Comparison of ENCODE assay signal across 20 cellular contexts in the genomic region with DNA sequence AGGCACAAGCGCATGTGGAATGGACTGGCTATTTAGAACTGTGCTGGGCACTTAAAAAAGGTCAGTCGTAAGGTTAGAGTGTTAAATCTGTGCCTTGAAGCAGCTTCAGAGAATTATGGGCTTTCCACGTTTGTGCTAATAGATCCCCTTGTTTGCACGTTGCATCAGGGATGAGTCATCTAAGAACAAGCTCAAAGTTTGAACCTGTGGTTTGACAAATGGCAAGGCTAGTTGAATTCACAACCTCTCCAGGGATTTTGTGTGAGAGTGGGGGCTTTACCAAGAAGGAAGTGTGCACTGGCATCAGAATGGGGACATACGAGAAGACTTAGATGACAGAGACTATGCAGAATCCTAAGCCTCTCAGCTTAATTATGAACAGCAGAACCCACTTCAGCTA.
DNase-seq lines count a peak whose midpoint lies in the region; ATAC-seq, FAIRE-seq and TF ChIP-seq lines count a peak whose summit lies in the region.
"Had no signal": no experiment of that assay in that cellular context is flagged by ENCODE, and none has a peak within 500 bp of the region (broad histone marks: within the 10 kb centered on the region; RNA-seq: fewer than 3 reads in every experiment).

No MANE protein-coding gene starts in this region.

- POLR2A ChIA-PET in K562 (lab: Yijun Ruan, JAX): no interaction called here

- H4K20me1 ChIP-seq in DND-41 (ENCODE audit: insufficient read depth, low read length) (no peaks in the 10 kb centered on the region), K562 (replicated peaks; ENCODE audit: control insufficient read depth, insufficient read depth, low read length) (no peaks in the 10 kb centered on the region)

- no peak overlapping the region for H2AFZ ChIP-seq in DND-41 (ENCODE audit: low read depth, low read length)
- no peak overlapping the region for H2AFZ ChIP-seq in K562 (ENCODE audit: low read depth, low read length)
- H2AFZ ChIP-seq: GM23248 had no signal

- H3K27me3 ChIP-seq in DND-41 (ENCODE audit: insufficient read depth, low read length, poor library complexity): no peaks in the 10 kb centered on the region
- no peaks in the 10 kb centered on the region; a peak in 1 of 5 replicates for H3K27me3 ChIP-seq in K562 (ENCODE audit: control insufficient read depth in 2 of 2, insufficient read depth in 2 of 2, low read length in 2 of 2)

- no peak for TF ChIP-seq RAD21 in K562 (CRISPR knock-in tag; conservative IDR thresholded peaks at IDR 0.05 in 1 of 2, IDR thresholded peaks at IDR 0.05 in 1 of 2)

- FAIRE-seq in K562 (lab: Jason Lieb, UNC): no peak
- FAIRE-seq: A549, GM12878 had no signal

- H3K9ac ChIP-seq in DND-41 (ENCODE audit: low read depth, low read length) (no peak overlapping the region), K562 (ENCODE audit: insufficient read depth in 1 of 2, low read depth in 2 of 2, low read length in 2 of 2) (no peak overlapping the region)
- H3K9ac ChIP-seq: GM23248, KMS-11 had no signal

- H3K27ac ChIP-seq in DND-41 (ENCODE audit: low read length) (peak overlapping the region; percentile 9; the same call in 1 of the 2 replicates), K562 (ENCODE audit: extremely low read depth, low read depth, low read length) (no peak overlapping the region)
- H3K27ac ChIP-seq: A549, GM23248, KMS-11 had no signal

- 2% methylated on average over 5 of the region's 5 CpGs for WGBS in K562 (ENCODE audit: insufficient coverage, low coverage, missing lambda C conversion rate)

- H3K4me3 ChIP-seq in DND-41 (ENCODE audit: low read depth in 1 of 2, low read length in 2 of 2) (no peak overlapping the region), K562 (no peak overlapping the region)
- H3K4me3 ChIP-seq: A549, GM12878, GM23248 had no signal

- no TSS peak for BruUV-seq in K562 (replicated peaks; lab: Mats Ljungman, UMichigan)

- TF ChIP-seq POLR2A in K562 (conservative IDR thresholded peaks at IDR 0.05): no peak

- DNase-seq in DND-41 (no peak), HT1080 (ENCODE audit: low read depth) (peak; percentile 14), K562 (ENCODE audit: extremely low read depth in 1 of 4, low spot score in 3 of 4) (no peak), foreskin melanocyte (peak; percentile 4), A172 (ENCODE audit: low spot score) (no peak), NCI-H2029 (lab: John Stamatoyannopoulos, UW) (no peak)
- DNase-seq: Caco-2; CD4-positive, alpha-beta T cell; DMS153; EL; GM23248; NCI-H1105; NCI-H2081 treated with DMSO at 0.1 percent for 48 hours; NCI-H748 treated with DMSO at 0.1 percent for 48 hours; SHP77 treated with DMSO at 0.1 percent for 48 hours had no signal

- no peak for TF ChIP-seq CTCF in DND-41 (IDR thresholded peaks at IDR 0.05; ENCODE audit: borderline replicate concordance, extremely low read depth, low read length, poor library complexity, severe bottlenecking)
- no peak for TF ChIP-seq CTCF in K562 (IDR thresholded peaks at IDR 0.05 in 2 of 3, conservative IDR thresholded peaks at IDR 0.05 in 1 of 3; ENCODE audit: insufficient read depth in 2 of 3, low read depth in 1 of 3, low read length in 3 of 3)

- in situ Hi-C loops in K562 (cut with MboI): no loop called here

- intact Hi-C loops in K562 (cut with micrococcal nuclease): no loop called here

- H3K4me1 ChIP-seq in DND-41 (ENCODE audit: insufficient read depth, low read length) (peaks cover 18% of the 10 kb centered on the region), K562 (replicated peaks in 1 of 2; ENCODE audit: control insufficient read depth in 2 of 2, insufficient read depth in 2 of 2, low read length in 2 of 2) (no peaks in the 10 kb centered on the region)
- H3K4me1 ChIP-seq: A549, Caco-2 had no signal

- no peaks in the 10 kb centered on the region for H3K9me1 ChIP-seq in K562 (ENCODE audit: control insufficient read depth, insufficient read depth, low read length)

- CTCF ChIA-PET in K562 (lab: Yijun Ruan, JAX; ENCODE audit: low intra/inter-chr PET ratio): no interaction called here

- no peak for TF ChIP-seq EP300 in K562 (IDR thresholded peaks at IDR 0.05; ENCODE audit: low read length)

- peaks cover 12% of the 10 kb centered on the region for H3K9me3 ChIP-seq in DND-41 (ENCODE audit: insufficient read depth, low read length, severe bottlenecking)
- no peaks in the 10 kb centered on the region for H3K9me3 ChIP-seq in K562 (replicated peaks; ENCODE audit: control insufficient read depth, insufficient read depth, low read depth, low read length)
- H3K9me3 ChIP-seq: A549, Caco-2 had no signal

- ATAC-seq in DND-41 (ENCODE audit: insufficient read depth, low read depth): peak; percentile 33; the same call in 1 of the 3 replicates
- no peak for ATAC-seq in K562
- no peak for ATAC-seq in HG03469 (IDR thresholded peaks at IDR 0.05; ENCODE audit: unreplicated experiment)
- ATAC-seq: A549, GM12878, SK-N-SH treated with all-trans-retinoic acid at 6 μM for 48 hours had no signal

- H3K36me3 ChIP-seq in DND-41 (ENCODE audit: insufficient read depth, low read length): no peaks in the 10 kb centered on the region
- H3K36me3 ChIP-seq in K562 (ENCODE audit: control insufficient read depth, insufficient read depth, low read length): no peaks in the 10 kb centered on the region

- H3K4me2 ChIP-seq in DND-41 (ENCODE audit: insufficient read depth, low read length) (no peak overlapping the region), K562 (ENCODE audit: insufficient read depth, low read length) (no peak overlapping the region)
- H3K4me2 ChIP-seq: A549, KMS-11 had no signal

- H3K79me2 ChIP-seq in DND-41 (ENCODE audit: insufficient read depth, low read length) (no peaks in the 10 kb centered on the region), K562 (ENCODE audit: control insufficient read depth, insufficient read depth, low read length) (no peaks in the 10 kb centered on the region)

TF ChIP-seq in K562, 482 proteins besides CTCF, POLR2A, EP300 and RAD21:
- TF ChIP-seq TRIM24 (IDR thresholded peaks at IDR 0.05): peak in 1 of 2 experiments; percentile 16; a peak in 2 of 4 replicates
- no peak for TF ChIP-seq JUND (IDR thresholded peaks at IDR 0.05; ENCODE audit: borderline replicate concordance, low read depth, low read length)
- 0 out of 3 replicates have a peak, but pooled peaks have one; percentile 14 for TF ChIP-seq JUND (tag; IDR thresholded peaks at IDR 0.05; ENCODE audit: borderline replicate concordance, low read depth, low read length)
- TF ChIP-seq GMEB1 (CRISPR knock-in tag; IDR thresholded peaks at IDR 0.05): no peak
- TF ChIP-seq SRSF3 (IDR thresholded peaks at IDR 0.05; ENCODE audit: insufficient read depth, low read length): no peak
- TF ChIP-seq, protein P1, sequence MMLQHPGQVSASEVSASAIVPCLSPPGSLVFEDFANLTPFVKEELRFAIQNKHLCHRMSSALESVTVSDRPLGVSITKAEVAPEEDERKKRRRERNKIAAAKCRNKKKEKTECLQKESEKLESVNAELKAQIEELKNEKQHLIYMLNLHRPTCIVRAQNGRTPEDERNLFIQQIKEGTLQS (IDR thresholded peaks at IDR 0.05): peak; percentile 62; the same call in 1 of the 2 replicates
- TF ChIP-seq, protein P1 (CRISPR knock-in tag; conservative IDR thresholded peaks at IDR 0.05): no peak

Comparison
In these comparisons a context has a peak if more than half of its experiments do, and no peak if none do; other contexts are left out.
1. DNase-seq: peak in HT1080 (single experiment) and foreskin melanocyte (single experiment); none in DND-41 (single experiment), K562 (0 of 4), A172 (single experiment) and NCI-H2029 (single experiment).